16 cellular contexts compared by ENCODE assay signal in the genomic region with DNA sequence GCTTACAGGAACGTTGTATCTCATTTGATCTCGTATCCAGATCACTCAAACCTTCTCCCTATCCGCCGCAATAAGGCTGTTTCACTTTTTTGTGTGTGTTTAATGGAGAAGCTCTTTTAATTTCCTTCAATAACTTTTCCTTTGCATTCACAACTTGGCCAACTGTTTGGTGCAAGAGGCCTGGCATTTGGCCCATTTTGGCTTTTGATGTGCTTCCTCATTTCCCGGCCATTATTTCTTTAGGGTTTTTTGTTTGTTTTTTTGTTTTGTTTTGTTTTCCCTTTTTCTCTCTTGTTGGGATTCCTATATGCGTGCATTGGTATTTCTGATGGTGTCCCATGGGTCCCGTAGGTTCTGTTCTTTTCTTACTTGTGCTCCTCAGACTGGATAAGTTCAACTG.
"Had no signal": no experiment of that assay in that cellular context is flagged by ENCODE, and none has a peak within 500 bp of the region (broad histone marks: within the 10 kb centered on the region; RNA-seq: fewer than 3 reads in every experiment).

No MANE protein-coding gene starts in this region.

- H3K9me3 Mint-ChIP-seq: activated B cell treated with CpG ODN at 0.5 μM for 24 hours; activated T-cell treated with anti-CD3 and anti-CD28 coated beads, Interleukin-2, amount 50 U/mL, for 24 hours; nephron had no signal

- H3K27ac Mint-ChIP-seq: activated B cell treated with CpG ODN at 0.5 μM for 24 hours; activated naive CD8-positive, alpha-beta T cell; activated T-cell treated with anti-CD3 and anti-CD28 coated beads, Interleukin-2, amount 50 U/mL, for 24 hours; nephron had no signal

- DNase-seq: activated B cell treated with CpG ODN at 0.5 μM for 24 hours; activated CD4-positive, alpha-beta T cell treated with anti-CD3 and anti-CD28 coated beads, Interleukin-2, amount 50 U/mL, for 1 hour; activated gamma-delta T cell; activated T-cell treated with anti-CD3 and anti-CD28 coated beads, Interleukin-2, amount 50 U/mL, for 24 hours; amygdala; gastrocnemius medialis; left ventricle myocardium inferior; mesenchymal stem cell; occipital lobe; psoas muscle; sigmoid colon; stimulated activated CD4-positive, alpha-beta T cell treated with anti-CD3 and anti-CD28 coated beads, Interleukin-2, amount 100 ng/mL, for 24 hours; stimulated activated naive CD4-positive, alpha-beta T cell; trophoblast cell had no signal

- H3K4me3 ChIP-seq: gastrocnemius medialis, left ventricle myocardium inferior, psoas muscle, sigmoid colon had no signal

- ATAC-seq: gastrocnemius medialis, psoas muscle had no signal

- H3K27me3 Mint-ChIP-seq: activated B cell treated with CpG ODN at 0.5 μM for 24 hours; activated naive CD8-positive, alpha-beta T cell; activated T-cell treated with anti-CD3 and anti-CD28 coated beads, Interleukin-2, amount 50 U/mL, for 24 hours had no signal

- H3K4me3 Mint-ChIP-seq: activated B cell treated with CpG ODN at 0.5 μM for 24 hours; activated naive CD8-positive, alpha-beta T cell; activated T-cell treated with anti-CD3 and anti-CD28 coated beads, Interleukin-2, amount 50 U/mL, for 24 hours; nephron had no signal
